In genomic region chr2:16226381-16226780, GRCh38 we compare ENCODE assay signal across 16 cellular contexts.
DNase-seq lines count a peak whose midpoint lies in the region; ATAC-seq and TF ChIP-seq lines count a peak whose summit lies in the region.
"Had no signal": no experiment of that assay in that cellular context is flagged by ENCODE, and none has a peak within 500 bp of the region (broad histone marks: within the 10 kb centered on the region; RNA-seq: fewer than 3 reads in every experiment).

No MANE protein-coding gene starts in this region.

- no peaks in the 10 kb centered on the region for H3K79me2 ChIP-seq in neural progenitor cell (ENCODE audit: low read depth)

- no peak overlapping the region for H3K9ac ChIP-seq in neural progenitor cell
- H3K9ac ChIP-seq: BLaER1 treated with 17β-estradiol and CSF1 and Interleukin-3, amounts not matched to agents 10 nM and 100 nM had no signal

- H3K9me3 ChIP-seq in BE2C (peaks cover 20% of the 10 kb centered on the region), SJCRH30 (replicated peaks) (no peaks in the 10 kb centered on the region), neural progenitor cell (ENCODE audit: low read depth) (no peaks in the 10 kb centered on the region), Peyer's patch (no peaks in the 10 kb centered on the region)
- H3K9me3 ChIP-seq: BLaER1 treated with 17β-estradiol and CSF1 and Interleukin-3, amounts not matched to agents 10 nM and 100 nM; HAP-1 had no signal

- DNase-seq in BE2C (peak; percentile 99), SJCRH30 (no peak), neural progenitor cell (ENCODE audit: low spot score) (no peak), foreskin keratinocyte (no peak), Peyer's patch (no peak)
- DNase-seq: Calu3; CD4-positive, alpha-beta T cell; DMS53; GF-D8; HFFc6 had no signal

- H3K4me3 ChIP-seq in BE2C (ENCODE audit: low read depth, low read length) (peak overlapping the region; percentile 0), SJCRH30 (peak overlapping the region; percentile 20), neural progenitor cell (no peak overlapping the region), Peyer's patch (no peak overlapping the region)
- H3K4me3 ChIP-seq: BLaER1 treated with 17β-estradiol and CSF1 and Interleukin-3, amounts not matched to agents 10 nM and 100 nM; GM23338; HAP-1 had no signal

- H4K20me1 ChIP-seq in neural progenitor cell (ENCODE audit: low read depth), result peaks cover 7% of the 10 kb centered on the region
- H4K20me1 ChIP-seq: BLaER1 treated with 17β-estradiol and CSF1 and Interleukin-3, amounts not matched to agents 10 nM and 100 nM had no signal

- H3K4me1 ChIP-seq in BE2C, result peaks cover 38% of the 10 kb centered on the region
- H3K4me1 ChIP-seq in SJCRH30, result peaks cover 32% of the 10 kb centered on the region
- peaks cover 50% of the 10 kb centered on the region for H3K4me1 ChIP-seq in neural progenitor cell
- no peaks in the 10 kb centered on the region for H3K4me1 ChIP-seq in foreskin keratinocyte
- H3K4me1 ChIP-seq in Peyer's patch, result no peaks in the 10 kb centered on the region
- H3K4me1 ChIP-seq: BLaER1 treated with 17β-estradiol and CSF1 and Interleukin-3, amounts not matched to agents 10 nM and 100 nM had no signal

- peaks cover 8% of the 10 kb centered on the region for H3K9me3 Mint-ChIP-seq in neural progenitor cell
- H3K9me3 Mint-ChIP-seq: CD14-positive monocyte; CD4-positive, alpha-beta T cell; GM23338 had no signal

- no peak for TF ChIP-seq POLR2A in Peyer's patch (IDR thresholded peaks at IDR 0.05)

- H3K27ac ChIP-seq in SJCRH30, result peak overlapping the region; percentile 43
- H3K27ac ChIP-seq in neural progenitor cell, result no peak overlapping the region
- no peak overlapping the region for H3K27ac ChIP-seq in foreskin keratinocyte
- H3K27ac ChIP-seq in Peyer's patch, result no peak overlapping the region
- H3K27ac ChIP-seq: BLaER1 treated with 17β-estradiol and CSF1 and Interleukin-3, amounts not matched to agents 10 nM and 100 nM had no signal

- ATAC-seq in foreskin keratinocyte (no peak), HG03457 (IDR thresholded peaks at IDR 0.05; ENCODE audit: unreplicated experiment) (no peak)

- H2AFZ ChIP-seq in neural progenitor cell (replicated peaks), result no peak overlapping the region

- H3K36me3 ChIP-seq in BE2C (no peaks in the 10 kb centered on the region), SJCRH30 (no peaks in the 10 kb centered on the region), neural progenitor cell (no peaks in the 10 kb centered on the region), Peyer's patch (no peaks in the 10 kb centered on the region)
- H3K36me3 ChIP-seq: BLaER1 treated with 17β-estradiol and CSF1 and Interleukin-3, amounts not matched to agents 10 nM and 100 nM; HAP-1 had no signal

- peaks cover 19% of the 10 kb centered on the region for H3K27me3 Mint-ChIP-seq in neural progenitor cell (ENCODE audit: insufficient read depth, low read depth)
- H3K27me3 Mint-ChIP-seq: B cell; CD4-positive, alpha-beta T cell had no signal

- peaks cover 6% of the 10 kb centered on the region for H3K36me3 Mint-ChIP-seq in neural progenitor cell
- H3K36me3 Mint-ChIP-seq: CD14-positive monocyte had no signal

- peak overlapping the region; percentile 35 for H3K4me3 Mint-ChIP-seq in neural progenitor cell
- H3K4me3 Mint-ChIP-seq: B cell; CD14-positive monocyte; CD4-positive, alpha-beta T cell; GM23338; HFFc6 had no signal

- H3K27me3 ChIP-seq in BE2C (no peaks in the 10 kb centered on the region), SJCRH30 (no peaks in the 10 kb centered on the region), neural progenitor cell (no peaks in the 10 kb centered on the region), foreskin keratinocyte (no peaks in the 10 kb centered on the region), Peyer's patch (no peaks in the 10 kb centered on the region)
- H3K27me3 ChIP-seq: BLaER1 treated with 17β-estradiol and CSF1 and Interleukin-3, amounts not matched to agents 10 nM and 100 nM had no signal

- no peak overlapping the region for H3K27ac Mint-ChIP-seq in neural progenitor cell
- H3K27ac Mint-ChIP-seq: B cell; CD14-positive monocyte; CD4-positive, alpha-beta T cell; GM23338; HFFc6 had no signal

- peaks cover 55% of the 10 kb centered on the region for H3F3A ChIP-seq in neural progenitor cell (ENCODE audit: low read depth)

- peaks cover 62% of the 10 kb centered on the region for H3K4me1 Mint-ChIP-seq in neural progenitor cell
- H3K4me1 Mint-ChIP-seq: B cell, CD14-positive monocyte had no signal

- H3K4me2 ChIP-seq in neural progenitor cell, result no peak overlapping the region
- H3K4me2 ChIP-seq: BLaER1 treated with 17β-estradiol and CSF1 and Interleukin-3, amounts not matched to agents 10 nM and 100 nM had no signal

- TF ChIP-seq CTCF in BE2C (IDR thresholded peaks at IDR 0.05; ENCODE audit: low read depth, low read length) (no peak), neural progenitor cell (IDR thresholded peaks at IDR 0.05) (no peak), foreskin keratinocyte (conservative IDR thresholded peaks at IDR 0.05) (no peak), Peyer's patch (IDR thresholded peaks at IDR 0.05) (no peak)

Comparison
In these comparisons a context has a peak if more than half of its experiments do, and no peak if none do; other contexts are left out.
1. H3K4me3 ChIP-seq: peak in BE2C (single experiment) and SJCRH30 (single experiment); none in neural progenitor cell (single experiment) and Peyer's patch (0 of 4).